In the genomic region with DNA sequence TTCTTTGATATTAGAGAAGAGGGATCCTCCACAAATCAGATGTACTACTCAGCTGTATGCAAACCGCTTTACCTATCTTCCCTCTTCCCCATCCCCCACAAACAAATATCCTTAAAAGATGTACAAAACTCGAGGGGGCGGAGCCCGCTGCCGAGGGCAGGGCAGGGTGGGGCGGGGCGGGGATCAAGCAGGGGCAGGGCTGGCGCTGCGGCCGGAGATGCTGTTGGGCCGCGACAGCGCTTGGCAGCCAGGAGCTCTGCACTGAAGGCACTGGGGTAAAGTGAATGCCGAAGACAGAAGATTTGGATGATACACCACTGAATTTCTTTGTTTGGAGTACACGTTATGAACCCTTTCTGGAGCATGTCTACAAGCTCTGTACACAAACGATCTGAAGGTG, we compare ENCODE assay signal across 31 cellular contexts.
"Had no signal": no experiment of that assay in that cellular context is flagged by ENCODE, and none has a peak within 500 bp of the region (broad histone marks: within the 10 kb centered on the region; RNA-seq: fewer than 3 reads in every experiment).

No MANE protein-coding gene starts in this region.

- DNase-seq: activated CD4-positive, alpha-beta memory T cell treated with anti-CD3 and anti-CD28 coated beads, Interleukin-2, amount 10 ng/mL, durations not matched to agents 7 days and 5 days; activated CD4-positive, alpha-beta T cell treated with anti-CD3 and anti-CD28 coated beads for 1 hour; activated CD4-positive, alpha-beta T cell treated with anti-CD3 and anti-CD28 coated beads for 36 hours; activated CD4-positive, alpha-beta T cell treated with anti-CD3 and anti-CD28 coated beads for 48 hours; activated CD4-positive, alpha-beta T cell treated with anti-CD3 and anti-CD28 coated beads, Interleukin-2, amount 10 ng/mL, durations not matched to agents 7 days and 5 days; activated CD4-positive, alpha-beta T cell treated with anti-CD3 and anti-CD28 coated beads, Interleukin-2, amount 50 U/mL, for 48 hours; activated CD4-positive, CD25-positive, alpha-beta regulatory T cell; activated CD8-positive, alpha-beta memory T cell treated with anti-CD3 and anti-CD28 coated beads for 24 hours; activated CD8-positive, alpha-beta memory T cell treated with anti-CD3 and anti-CD28 coated beads, Interleukin-2, amount 10 ng/mL, durations not matched to agents 7 days and 5 days; activated CD8-positive, alpha-beta memory T cell treated with anti-CD3 and anti-CD28 coated beads, Interleukin-2, amount 50 U/mL, for 48 hours; activated CD8-positive, alpha-beta T cell treated with anti-CD3 and anti-CD28 coated beads, Interleukin-2, amount 10 ng/mL, durations not matched to agents 7 days and 5 days; activated effector memory CD4-positive, alpha-beta T cell treated with Interleukin-2 at 50 U/mL for 16 hours; activated gamma-delta T cell; activated naive CD4-positive, alpha-beta T cell treated with anti-CD3 and anti-CD28 coated beads, Interleukin-2, amount 10 ng/mL, durations not matched to agents 7 days and 5 days; activated naive CD4-positive, alpha-beta T cell treated with Interleukin-2 at 50 U/mL for 16 hours; activated naive CD8-positive, alpha-beta T cell treated with anti-CD3 and anti-CD28 coated beads, Interleukin-2, amount 10 ng/mL, durations not matched to agents 7 days and 5 days; activated naive CD8-positive, alpha-beta T cell treated with anti-CD3 and anti-CD28 coated beads, Interleukin-2, amount 50 U/mL, for 24 hours; activated T-cell treated with anti-CD3 and anti-CD28 coated beads, Interleukin-2, amount 50 U/mL, for 24 hours; activated T-cell treated with anti-CD3 and anti-CD28 coated beads, Interleukin-2, amount 50 U/mL, for 48 hours; amygdala; anterior cingulate cortex; caudate nucleus; cerebellar nuclear complex; T-helper 1 cell; T-helper 2 cell; T-helper 9 cell; WERI-Rb-1 had no signal

- H3K4me3 ChIP-seq: ascending aorta, cardiac muscle cell had no signal

- H3K27me3 ChIP-seq: ascending aorta, cardiac muscle cell had no signal

- H3K4me1 ChIP-seq: ascending aorta had no signal

- H3K9me3 ChIP-seq: ascending aorta had no signal

- H3K27ac ChIP-seq: ascending aorta, cardiac muscle cell, WERI-Rb-1 had no signal

- ATAC-seq: activated CD4-positive, alpha-beta T cell treated with anti-CD3 and anti-CD28 coated beads for 36 hours; activated CD4-positive, CD25-positive, alpha-beta regulatory T cell treated with anti-CD3 and anti-CD28 coated beads, Interleukin-2, amount 50 U/mL, for 24 hours; activated CD8-positive, alpha-beta memory T cell treated with anti-CD3 and anti-CD28 coated beads, Interleukin-2, amount 10 ng/mL, durations not matched to agents 7 days and 5 days; activated CD8-positive, alpha-beta T cell treated with anti-CD3 and anti-CD28 coated beads, Interleukin-2, amount 10 ng/mL, durations not matched to agents 7 days and 5 days; activated naive CD8-positive, alpha-beta T cell treated with anti-CD3 and anti-CD28 coated beads, Interleukin-2, amount 50 U/mL, for 24 hours; WTC11 had no signal

- H3K36me3 ChIP-seq: ascending aorta, cardiac muscle cell, WERI-Rb-1 had no signal
